ENCODE assay signal across 8 cellular contexts in genomic region chr4:55545681-55546632, GRCh38. TPM values are rescaled to one million over a fixed set of nuclear protein-coding genes. Genes with fewer than 3 reads are reported as not detected.
DNase-seq lines count a peak whose midpoint lies in the region; TF ChIP-seq lines count a peak whose summit lies in the region.

No MANE protein-coding gene starts in this region.

- H4K20me1 ChIP-seq in GM23248 (ENCODE audit: insufficient read depth) (no peaks in the 10 kb centered on the region), neural progenitor cell (ENCODE audit: low read depth) (peaks cover 19% of the 10 kb centered on the region)

- no peaks in the 10 kb centered on the region for H3K9me3 Mint-ChIP-seq in neural progenitor cell

- 1% methylated on average over 51 to 92 of the region's 95 CpGs for WGBS in GM23248 (ENCODE audit: low coverage in 1 of 2, low lambda C conversion rate in 2 of 2, missing lambda C conversion rate in 2 of 2), 2 experiments

- H3F3A ChIP-seq in GM23248 (ENCODE audit: insufficient read depth) (peaks cover 63% of the 10 kb centered on the region), neural progenitor cell (ENCODE audit: low read depth) (peaks cover 37% of the 10 kb centered on the region)

- H3K27me3 Mint-ChIP-seq in neural progenitor cell (ENCODE audit: insufficient read depth, low read depth) = peaks cover 4% of the 10 kb centered on the region

- H3K27ac Mint-ChIP-seq in neural progenitor cell = peak overlapping the region; percentile 94

- no peaks in the 10 kb centered on the region for H3K9me2 ChIP-seq in GM23248 (ENCODE audit: insufficient read depth)

- H3K9me3 ChIP-seq in GM23248 (ENCODE audit: low read depth) (no peaks in the 10 kb centered on the region), neural progenitor cell (ENCODE audit: low read depth) (no peaks in the 10 kb centered on the region)

- H3K4me1 ChIP-seq in GM23248 (ENCODE audit: insufficient read depth) = peaks cover 47% of the 10 kb centered on the region
- H3K4me1 ChIP-seq in neural progenitor cell = peaks cover 22% of the 10 kb centered on the region

- H3K27me3 ChIP-seq in GM23248 (replicated peaks; ENCODE audit: insufficient read depth) = no peaks in the 10 kb centered on the region
- H3K27me3 ChIP-seq in neural progenitor cell = no peaks in the 10 kb centered on the region

- H3K4me3 ChIP-seq in GM23248 = peak overlapping the region; percentile 82
- H3K4me3 ChIP-seq in LNCaP clone FGC (ENCODE audit: low read depth, low read length) = peak overlapping the region; percentile 81
- H3K4me3 ChIP-seq in foreskin fibroblast (ENCODE audit: low read depth in 1 of 2, low read length in 2 of 2) = peak overlapping the region; percentile 65 to 92
- peak overlapping the region; percentile 75 for H3K4me3 ChIP-seq in neural progenitor cell

- peak overlapping the region; percentile 97 for H3K4me3 Mint-ChIP-seq in neural progenitor cell

- peak; percentile 33; the same call in 1 of the 2 replicates for TF ChIP-seq POLR2A in Raji (IDR thresholded peaks at IDR 0.05; ENCODE audit: insufficient read depth, low read depth, low read length)

- DNase-seq in Daoy (ENCODE audit: low read depth) (peak; percentile 63), GM23248 (peak; percentile 88), LNCaP clone FGC (ENCODE audit: low read depth) (no peak), activated gamma-delta T cell treated with Interleukin-2 at 50 U/mL for 16 hours (peak; percentile 60), foreskin fibroblast (peak; percentile 73 to 92), neural progenitor cell (ENCODE audit: low spot score) (peak; percentile 79), stromal cell of bone marrow (ENCODE audit: low read depth) (peak; percentile 44)

- H3K79me2 ChIP-seq in GM23248 (ENCODE audit: insufficient read depth) (peaks cover 51% of the 10 kb centered on the region), neural progenitor cell (ENCODE audit: low read depth) (peaks cover 48% of the 10 kb centered on the region)

- peaks cover 4% of the 10 kb centered on the region for H3K36me3 Mint-ChIP-seq in neural progenitor cell

- H3K36me3 ChIP-seq in GM23248 (ENCODE audit: low read depth) (no peaks in the 10 kb centered on the region), neural progenitor cell (no peaks in the 10 kb centered on the region)

- H3K4me2 ChIP-seq in GM23248 (ENCODE audit: unreplicated experiment) = peak overlapping the region; percentile 95
- H3K4me2 ChIP-seq in neural progenitor cell = peak overlapping the region; percentile 96

- H3K9ac ChIP-seq in GM23248 (peak overlapping the region; percentile 89), neural progenitor cell (peak overlapping the region; percentile 18)

- in situ Hi-C loops in GM23248 (cut with MboI) = no loop called here

- H2AFZ ChIP-seq in GM23248 (peak overlapping the region; percentile 83), neural progenitor cell (replicated peaks) (peak overlapping the region; percentile 98)

- H3K4me1 Mint-ChIP-seq in neural progenitor cell = peaks cover 33% of the 10 kb centered on the region

- TF ChIP-seq CTCF in LNCaP clone FGC (IDR thresholded peaks at IDR 0.05; ENCODE audit: control insufficient read depth, extremely low read depth, insufficient read depth) = no peak
- no peak for TF ChIP-seq CTCF in foreskin fibroblast (IDR thresholded peaks at IDR 0.05; ENCODE audit: low read depth, low read length)
- TF ChIP-seq CTCF in neural progenitor cell (IDR thresholded peaks at IDR 0.05) = no peak

- H3K27ac ChIP-seq in GM23248 = peak overlapping the region; percentile 89
- peak overlapping the region; percentile 94 for H3K27ac ChIP-seq in neural progenitor cell

RNA-seq across cellular contexts. Expression of gene CLOCK, which starts 0.8 kb away (rescaled TPM):
- 10.1 and 12.3 TPM in 2 replicates for total RNA-seq in Daoy (2014; rRNA removed; shearing (Covaris generic))
- 28.0 and 32.2 TPM in 2 replicates for total RNA-seq in GM23248 (2014; rRNA removed; shearing (Covaris generic))
- polyA plus RNA-seq in GM23248 (2016; fragmentation: Nextera tagmentation; extraction: Ambion mirVana) = 16.2 and 16.5 TPM in 2 replicates
- 30.2 and 35.9 TPM in 2 replicates for total RNA-seq in neural progenitor cell (ENCODE audit: low replicate concordance)

RNA-seq across cellular contexts. Expression of gene PDCL2, which starts 46.1 kb away (rescaled TPM):
- not detected in 2 replicates for total RNA-seq in Daoy (2014; rRNA removed; shearing (Covaris generic))
- total RNA-seq in GM23248 (2014; rRNA removed; shearing (Covaris generic)) = not detected in 2 replicates
- polyA plus RNA-seq in GM23248 (2016; fragmentation: Nextera tagmentation; extraction: Ambion mirVana) = not detected in 2 replicates
- total RNA-seq in neural progenitor cell (ENCODE audit: low replicate concordance) = not detected in 2 replicates
